ENCODE assay signal across 8 cellular contexts in genomic region chr1:6700853-6701436, GRCh38. TPM values are rescaled to one million over a fixed set of nuclear protein-coding genes. Genes with fewer than 3 reads are reported as not detected.
DNase-seq lines count a peak whose midpoint lies in the region; ATAC-seq, FAIRE-seq and TF ChIP-seq lines count a peak whose summit lies in the region.

No MANE protein-coding gene starts in this region.

- peaks cover 48% of the 10 kb centered on the region for H3K79me2 ChIP-seq in osteoblast (ENCODE audit: insufficient read depth, low read length)

- no peak for TF ChIP-seq POLR2A in Peyer's patch (IDR thresholded peaks at IDR 0.05)
- no peak for TF ChIP-seq POLR2A in H54 (IDR thresholded peaks at IDR 0.05; ENCODE audit: low read depth, low read length)

- H3K27ac ChIP-seq in Peyer's patch (peak overlapping the region; percentile 74 to 88 (median 82)), osteoblast (ENCODE audit: low read depth, low read length) (peak overlapping the region; percentile 78)

- no peaks in the 10 kb centered on the region for H3K9me3 ChIP-seq in Peyer's patch
- H3K9me3 ChIP-seq in osteoblast (ENCODE audit: low read depth, low read length), result no peaks in the 10 kb centered on the region

- DNase-seq in Peyer's patch, result no peak
- no peak for DNase-seq in epithelial cell of esophagus (ENCODE audit: low read depth)
- DNase-seq in osteoblast (ENCODE audit: insufficient read length, low spot score, missing footprints), result peak; percentile 70
- no peak for DNase-seq in Kasumi-1 (lab: John Stamatoyannopoulos, UW)
- no peak for DNase-seq in H54 (ENCODE audit: insufficient read length, low spot score)

- ATAC-seq in GM21515 (IDR thresholded peaks at IDR 0.05; ENCODE audit: unreplicated experiment) (peak; percentile 2), HG02623 (IDR thresholded peaks at IDR 0.05; ENCODE audit: unreplicated experiment) (no peak), HG03378 (IDR thresholded peaks at IDR 0.05; ENCODE audit: unreplicated experiment) (no peak)

- H4K20me1 ChIP-seq in osteoblast (ENCODE audit: insufficient read depth, low read length), result peaks cover 4% of the 10 kb centered on the region

- H3K4me2 ChIP-seq in osteoblast (ENCODE audit: insufficient read depth, low read length), result peak overlapping the region; percentile 92

- H3K4me1 ChIP-seq in Peyer's patch (peaks cover 0 to 21% (median 6%) of the 10 kb centered on the region in 4 donors), osteoblast (ENCODE audit: insufficient read depth, low read length) (peaks cover 10% of the 10 kb centered on the region)

- H3K4me3 ChIP-seq in Peyer's patch, result peak overlapping the region; percentile 84 to 97 (median 89)
- peak overlapping the region; percentile 96 for H3K4me3 ChIP-seq in epithelial cell of esophagus (ENCODE audit: low read length)
- peak overlapping the region; percentile 91 for H3K4me3 ChIP-seq in osteoblast (ENCODE audit: insufficient read depth, low read length)

- H3K27me3 ChIP-seq in Peyer's patch, result no peaks in the 10 kb centered on the region
- H3K27me3 ChIP-seq in osteoblast (ENCODE audit: insufficient read depth, low read length), result no peaks in the 10 kb centered on the region

- H3K36me3 ChIP-seq in Peyer's patch (no peaks in the 10 kb centered on the region), osteoblast (ENCODE audit: insufficient read depth, low read length) (peaks cover 3% of the 10 kb centered on the region)

- FAIRE-seq in H54 (lab: Jason Lieb, UNC), result no peak

- no peak for TF ChIP-seq CTCF in Peyer's patch (IDR thresholded peaks at IDR 0.05)
- TF ChIP-seq CTCF in epithelial cell of esophagus (IDR thresholded peaks at IDR 0.05; ENCODE audit: insufficient read depth, low read depth, low read length, missing control alignments), result no peak
- TF ChIP-seq CTCF in osteoblast (IDR thresholded peaks at IDR 0.05; ENCODE audit: extremely low read depth, low read depth, low read length), result no peak

- H2AFZ ChIP-seq in osteoblast (ENCODE audit: low read length), result peak overlapping the region; percentile 45

RNA-seq across cellular contexts. Expression of gene DNAJC11, which starts 0.7 kb away (rescaled TPM):
- total RNA-seq in Peyer's patch (100 to 1,000 TPM in 1 of 4 donors, 10 to 100 TPM in 3; 62.9 to 119 (median 63.4) TPM), osteoblast (26.8 and 29.5 TPM in 2 replicates)
